In the genomic region with DNA sequence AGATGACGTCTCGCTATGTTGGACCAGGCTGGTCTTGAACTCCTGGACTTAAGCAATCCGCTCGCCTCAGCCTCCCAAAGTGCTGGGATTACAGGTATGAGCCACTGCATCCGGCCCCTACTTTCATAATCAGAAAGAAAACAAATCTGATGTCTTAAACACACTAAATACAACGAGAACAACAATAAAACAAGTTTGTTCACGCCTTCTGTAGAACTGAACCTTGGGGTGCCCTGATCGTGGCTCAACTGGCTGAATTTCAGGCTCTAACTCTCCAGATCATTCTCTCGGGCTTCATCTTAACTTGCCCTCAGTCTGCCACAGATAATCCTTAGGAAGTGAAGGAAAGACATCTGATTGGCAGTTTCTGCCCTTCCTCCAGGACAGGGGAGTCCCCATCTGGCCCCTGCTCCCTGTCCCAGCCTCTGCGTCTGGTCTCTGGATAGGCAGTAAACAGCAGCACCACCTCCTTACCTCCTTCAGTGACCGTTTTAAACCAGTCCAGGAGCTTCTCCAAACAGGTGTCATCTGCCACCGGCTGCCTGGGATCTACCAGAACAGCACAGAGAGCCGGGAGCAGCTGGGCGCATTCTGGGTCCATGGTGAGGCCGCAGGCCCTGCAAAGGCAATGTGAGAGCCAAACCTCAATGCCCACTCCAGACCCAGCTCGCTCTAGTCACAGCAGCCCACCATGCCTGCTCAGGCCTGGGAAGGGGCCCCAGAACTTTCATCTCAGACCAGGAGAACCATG, we compare ENCODE assay signal across 8 cellular contexts. TPM values are rescaled to one million over a fixed set of nuclear protein-coding genes. Genes with fewer than 3 reads are reported as not detected.
DNase-seq lines count a peak whose midpoint lies in the region; ATAC-seq, FAIRE-seq and TF ChIP-seq lines count a peak whose summit lies in the region.

No MANE protein-coding gene starts in this region.

- no peak overlapping the region for H2AFZ ChIP-seq in GM12878 (ENCODE audit: control insufficient read depth, low read depth, low read length)

- 84% methylated on average over 15 of the region's 16 CpGs for WGBS in A549 (ENCODE audit: missing lambda C conversion rate)
- 63% methylated on average over 16 of the region's 16 CpGs for WGBS in GM12878 (ENCODE audit: insufficient coverage, insufficient replicate concordance, low lambda C conversion rate, missing lambda C conversion rate)
- 86 to 88% methylated on average over 13 to 15 of the region's 16 CpGs for WGBS in mesodermal cell (ENCODE audit: insufficient coverage in 2 of 2), 2 experiments

- TSS peak; percentile 57 for BruUV-seq in GM12878 (replicated peaks; lab: Mats Ljungman, UMichigan)

- H3K27ac ChIP-seq in A549, result peak overlapping the region; percentile 97 to 100
- H3K27ac ChIP-seq in HL-60 (replicated peaks), result peak overlapping the region; percentile 100
- H3K27ac ChIP-seq in GM12878 (ENCODE audit: control insufficient read depth, insufficient read depth), result peak overlapping the region; percentile 99
- no peak overlapping the region for H3K27ac ChIP-seq in mesodermal cell (ENCODE audit: low read depth, low read length, severe bottlenecking)

- intact Hi-C loops in GM12878 (cut with micrococcal nuclease; ENCODE audit: unreplicated experiment), result no loop called here

- no peak for TF ChIP-seq RAD21 in A549 (conservative IDR thresholded peaks at IDR 0.05 in 1 of 2, IDR thresholded peaks at IDR 0.05 in 1 of 2)
- TF ChIP-seq RAD21 in GM12878 (IDR thresholded peaks at IDR 0.05; ENCODE audit: insufficient read depth, low read depth, low read length), result no peak

- H3K4me3 ChIP-seq in A549 (peak overlapping the region; percentile 64), HL-60 (replicated peaks; ENCODE audit: insufficient read depth, low read length) (peak overlapping the region; percentile 75), GM12878 (peak overlapping the region; percentile 96), mesodermal cell (ENCODE audit: extremely low read depth, insufficient read depth, low read length, poor library complexity, severe bottlenecking) (peak overlapping the region; percentile 73)

- RAD21 ChIA-PET in GM12878 (lab: Charles Lee; ENCODE audit: unreplicated experiment), result interaction anchor here (1.3 kb wide), 1 partner anchor 10 kb away, joined by 3 read pairs; no protein-coding TSS in a partner anchor

- POLR2A ChIA-PET in A549 (lab: Yijun Ruan, JAX) (no interaction called here), GM12878 (lab: Charles Lee) (interaction anchor here (0.6 to 1.2 kb wide), 4 partner anchors 24 to 245 kb away, joined by 3 to 4 read pairs (median 4); no protein-coding TSS in a partner anchor)

- H3K4me2 ChIP-seq in A549, result peak overlapping the region; percentile 100
- peak overlapping the region; percentile 94 for H3K4me2 ChIP-seq in GM12878 (ENCODE audit: control insufficient read depth, insufficient read depth)

- no peaks in the 10 kb centered on the region for H4K20me1 ChIP-seq in GM12878 (ENCODE audit: control insufficient read depth, insufficient read depth)

- H3K27me3 ChIP-seq in HL-60 (ENCODE audit: insufficient read depth, poor library complexity, severe bottlenecking) (no peaks in the 10 kb centered on the region), GM12878 (replicated peaks in 1 of 2; ENCODE audit: control insufficient read depth in 2 of 2, insufficient read depth in 2 of 2, low read length in 1 of 2) (no peaks in the 10 kb centered on the region)

- peak overlapping the region; percentile 98 for H3K9ac ChIP-seq in GM12878 (ENCODE audit: control insufficient read depth, insufficient read depth, low read length)

- ATAC-seq in A549 (no peak), GM12878 (no peak), GM19463 (IDR thresholded peaks at IDR 0.05; ENCODE audit: unreplicated experiment) (no peak), GM21786 (IDR thresholded peaks at IDR 0.05; ENCODE audit: unreplicated experiment) (no peak)

- H3K4me1 ChIP-seq in A549 (peaks cover 25% of the 10 kb centered on the region), GM12878 (ENCODE audit: control insufficient read depth, insufficient read depth, low read length) (peaks cover 11% of the 10 kb centered on the region), mesodermal cell (ENCODE audit: control insufficient read depth, insufficient read depth, low read length, poor library complexity, severe bottlenecking) (peaks cover 15% of the 10 kb centered on the region)

- H3K9me3 ChIP-seq in A549 (no peaks in the 10 kb centered on the region), GM12878 (replicated peaks; ENCODE audit: control insufficient read depth, insufficient read depth, low read length) (no peaks in the 10 kb centered on the region), mesodermal cell (ENCODE audit: control insufficient read depth, low read length) (peaks cover 4% of the 10 kb centered on the region)

- CTCF ChIA-PET in A549 (lab: Yijun Ruan, JAX) (interaction anchor here (0.6 to 1.3 kb wide), 6 partner anchors 9 to 127 kb away, joined by 3 to 5 read pairs (median 3); no protein-coding TSS in a partner anchor), GM12878 (lab: Yijun Ruan, JAX) (interaction anchor here (0.7 to 1.2 kb wide), 2 partner anchors 13 to 89 kb away, joined by 3 to 4 read pairs; no protein-coding TSS in a partner anchor)

- TF ChIP-seq CTCF in A549 (IDR thresholded peaks at IDR 0.05), result no peak
- TF ChIP-seq CTCF in HL-60 (IDR thresholded peaks at IDR 0.05; ENCODE audit: insufficient read depth, low read length), result no peak
- no peak for TF ChIP-seq CTCF in GM12878 (IDR thresholded peaks at IDR 0.05 in 2 of 3, conservative IDR thresholded peaks at IDR 0.05 in 1 of 3; ENCODE audit: control insufficient read depth in 2 of 3, extremely low read depth in 1 of 3, insufficient read depth in 1 of 3, low read depth in 3 of 3, low read length in 3 of 3)

- SMC1A ChIA-PET in GM12878 (lab: Charles Lee; ENCODE audit: uncharacterized antibody, unreplicated experiment), result interaction anchor here (0.7 to 0.9 kb wide), 2 partner anchors 31 to 46 kb away, joined by 3 read pairs; no protein-coding TSS in a partner anchor

- TF ChIP-seq EP300 in A549 (IDR thresholded peaks at IDR 0.05), result no peak
- TF ChIP-seq EP300 in GM12878 (IDR thresholded peaks at IDR 0.05; ENCODE audit: borderline replicate concordance in 1 of 2, control insufficient read depth in 1 of 2, low read depth in 2 of 2, low read length in 2 of 2), result no peak

- H3K36me3 ChIP-seq in GM12878 (ENCODE audit: control insufficient read depth in 2 of 2, insufficient read depth in 2 of 2, low read length in 1 of 2) (no peaks in the 10 kb centered on the region; a peak in 1 of 4 replicates), mesodermal cell (ENCODE audit: control insufficient read depth, insufficient read depth, low read length) (peaks cover 20% of the 10 kb centered on the region)

- in situ Hi-C loops in GM12878 (cut with MboI), result no loop called here

- no peak for FAIRE-seq in A549 (lab: Jason Lieb, UNC)
- FAIRE-seq in GM12878 (lab: Jason Lieb, UNC), result no peak
- FAIRE-seq in GM19239 (lab: Jason Lieb, UNC), result no peak

- peaks cover 18% of the 10 kb centered on the region for H3K79me2 ChIP-seq in GM12878 (ENCODE audit: control insufficient read depth, insufficient read depth, low read length)

- no peak for DNase-seq in A549 (ENCODE audit: low read depth in 1 of 2, low spot score in 1 of 2)
- DNase-seq in HL-60 (ENCODE audit: low read depth in 1 of 2, low spot score in 1 of 2), result no peak
- DNase-seq in GM12878 (ENCODE audit: low read depth, low spot score), result no peak
- DNase-seq in GM19239 (ENCODE audit: insufficient read length, low spot score), result no peak
- no peak for DNase-seq in kidney tubule cell (ENCODE audit: low spot score)

- TF ChIP-seq POLR2A in A549 (IDR thresholded peaks at IDR 0.05; ENCODE audit: low read length), result no peak
- TF ChIP-seq POLR2A in GM12878 (IDR thresholded peaks at IDR 0.05; ENCODE audit: low read depth, low read length), result no peak

RNA-seq across cellular contexts. Expression of gene BRAT1, which starts 1.3 kb away (rescaled TPM):
- polyA plus RNA-seq in A549 (2011; rRNA removed), result 11.9 and 13.3 TPM in 2 replicates
- 35.3 and 50.2 TPM in 2 replicates for polyA plus RNA-seq in A549 (2012; cell fraction: cytosol; rRNA removed)
- 140 and 205 TPM in 2 replicates for polyA plus RNA-seq in A549 (2012; cell fraction: nucleus; rRNA removed)
- 22.6 to 25.6 TPM (median 24.4 TPM) in 3 replicates for polyA plus RNA-seq in A549 (2017; fragmentation: RNase III; extraction: RNeasy Plus Mini Kit Qiagen cat#74134 plus additional on column Dnase treatment)
- 12.4 and 13.3 TPM in 2 replicates for polyA minus RNA-seq in A549 (2011; rRNA and poly(A)+ RNA removed)
- 26.3 and 30.6 TPM in 2 replicates for total RNA-seq in GM12878 (2013; cell fraction: nucleolus; rRNA removed)
- total RNA-seq in GM12878 (2014; rRNA removed), result 27.2 and 35.2 TPM in 2 replicates
- 4.1 and 5.2 TPM in 2 replicates for total RNA-seq in GM12878 (2014; rRNA removed; fragmentation: Illumina TruSeq; extraction: Trizol)
- 31.0 and 32.8 TPM in 2 replicates for total RNA-seq in GM12878 (2021)
- polyA plus RNA-seq in GM12878 (2011; ENCODE audit: low read depth), result 4.9 TPM
- polyA plus RNA-seq in GM12878 (2011; rRNA removed), result 2.9 and 8.1 TPM in 2 replicates
- polyA plus RNA-seq in GM12878 (2011; cell fraction: cytosol; rRNA removed), result 13.5 and 22.0 TPM in 2 replicates
- polyA plus RNA-seq in GM12878 (2011; cell fraction: nucleus; rRNA removed), result 101 and 131 TPM in 2 replicates
- polyA plus RNA-seq in GM12878 (2012), result 16.8 and 17.2 TPM in 2 replicates
- 0.76 and 3.3 TPM in 2 replicates for polyA plus RNA-seq in GM12878 (2014; fragmentation: Illumina TruSeq; extraction: Trizol)
- under 1 TPM; 0.13 to 0.68 TPM for polyA plus RNA-seq in GM12878 (2014; fragmentation: Nextera tagmentation; extraction: Ambion mirVana)
- 23.8 and 32.6 TPM in 2 replicates for polyA plus RNA-seq in GM12878 (2014; rRNA removed)
- polyA plus RNA-seq in GM12878 (2016; fragmentation: Nextera tagmentation; extraction: Ambion mirVana), result 10 to 100 TPM; 43.6 to 53.3 TPM
- polyA minus RNA-seq in GM12878 (2011; rRNA and poly(A)+ RNA removed), result 3.9 and 12.8 TPM in 2 replicates
- polyA minus RNA-seq in GM12878 (2011; cell fraction: cytosol; rRNA and poly(A)+ RNA removed), result 9.5 and 9.9 TPM in 2 replicates
- polyA minus RNA-seq in GM12878 (2011; cell fraction: nucleus; rRNA and poly(A)+ RNA removed), result 10.8 and 17.3 TPM in 2 replicates
- 30.2 TPM for polyA plus RNA-seq in mesodermal cell (2013, experiment 1 of 2)
- 23.1 TPM for polyA plus RNA-seq in mesodermal cell (2013, experiment 2 of 2)

RNA-seq across cellular contexts. Expression of gene IQCE, which starts 4.8 kb away (rescaled TPM):
- polyA plus RNA-seq in A549 (2011; rRNA removed) (10.1 and 10.6 TPM in 2 replicates), A549 (2017; fragmentation: RNase III; extraction: RNeasy Plus Mini Kit Qiagen cat#74134 plus additional on column Dnase treatment) (11.3 to 13.0 TPM (median 12.8 TPM) in 3 replicates), GM12878 (2011; rRNA removed) (2.8 and 3.7 TPM in 2 replicates), GM12878 (2014; fragmentation: Illumina TruSeq; extraction: Trizol) (3.0 and 3.1 TPM in 2 replicates), GM12878 (2014; fragmentation: Nextera tagmentation; extraction: Ambion mirVana) (under 1 TPM; 0.37 to 0.45 TPM), GM12878 (2014; rRNA removed) (5.6 and 6.1 TPM in 2 replicates), GM12878 (2016; fragmentation: Nextera tagmentation; extraction: Ambion mirVana) (1 to 10 TPM; 5.8 to 5.9 TPM)
- 8.9 and 9.3 TPM in 2 replicates for polyA plus RNA-seq in A549 (2012; cell fraction: cytosol; rRNA removed)
- 16.7 and 18.2 TPM in 2 replicates for polyA plus RNA-seq in A549 (2012; cell fraction: nucleus; rRNA removed)
- 10.6 and 13.3 TPM in 2 replicates for polyA minus RNA-seq in A549 (2011; rRNA and poly(A)+ RNA removed)
- 15.3 and 19.5 TPM in 2 replicates for total RNA-seq in GM12878 (2013; cell fraction: nucleolus; rRNA removed)
- total RNA-seq in GM12878 (2014; rRNA removed) (3.7 and 4.3 TPM in 2 replicates), GM12878 (2014; rRNA removed; fragmentation: Illumina TruSeq; extraction: Trizol) (2.3 and 2.5 TPM in 2 replicates), GM12878 (2021) (7.9 and 8.1 TPM in 2 replicates)
- polyA plus RNA-seq in GM12878 (2011; ENCODE audit: low read depth), result 0.75 TPM
- polyA plus RNA-seq in GM12878 (2011; cell fraction: cytosol; rRNA removed), result 2.9 and 3.7 TPM in 2 replicates
- 13.7 and 15.4 TPM in 2 replicates for polyA plus RNA-seq in GM12878 (2011; cell fraction: nucleus; rRNA removed)
- 2.0 and 2.6 TPM in 2 replicates for polyA plus RNA-seq in GM12878 (2012)
- 2.5 and 4.9 TPM in 2 replicates for polyA minus RNA-seq in GM12878 (2011; rRNA and poly(A)+ RNA removed)
- polyA minus RNA-seq in GM12878 (2011; cell fraction: cytosol; rRNA and poly(A)+ RNA removed), result 1.1 and 3.7 TPM in 2 replicates
- polyA minus RNA-seq in GM12878 (2011; cell fraction: nucleus; rRNA and poly(A)+ RNA removed), result 3.4 and 6.5 TPM in 2 replicates
- 9.3 TPM for polyA plus RNA-seq in mesodermal cell (2013, experiment 1 of 2)
- polyA plus RNA-seq in mesodermal cell (2013, experiment 2 of 2), result 9.6 TPM

RNA-seq across cellular contexts. Expression of gene LFNG, which starts 34.4 kb away (rescaled TPM):
- polyA plus RNA-seq in A549 (2011; rRNA removed), result 2.3 and 2.9 TPM in 2 replicates
- polyA plus RNA-seq in A549 (2012; cell fraction: cytosol; rRNA removed), result 4.7 and 6.4 TPM in 2 replicates
- polyA plus RNA-seq in A549 (2012; cell fraction: nucleus; rRNA removed), result 10.0 and 15.6 TPM in 2 replicates
- polyA plus RNA-seq in A549 (2017; fragmentation: RNase III; extraction: RNeasy Plus Mini Kit Qiagen cat#74134 plus additional on column Dnase treatment), result 5.8 to 7.3 TPM (median 6.3 TPM) in 3 replicates
- 2.7 and 3.0 TPM in 2 replicates for polyA minus RNA-seq in A549 (2011; rRNA and poly(A)+ RNA removed)
- total RNA-seq in GM12878 (2013; cell fraction: nucleolus; rRNA removed), result 6.2 and 7.0 TPM in 2 replicates
- total RNA-seq in GM12878 (2014; rRNA removed), result 0.11 and 0.68 TPM in 2 replicates
- total RNA-seq in GM12878 (2014; rRNA removed; fragmentation: Illumina TruSeq; extraction: Trizol), result 0.22 and 0.23 TPM in 2 replicates
- total RNA-seq in GM12878 (2021), result 0.62 and 0.80 TPM in 2 replicates
- not detected for polyA plus RNA-seq in GM12878 (2011; ENCODE audit: low read depth)
- polyA plus RNA-seq in GM12878 (2011; rRNA removed), result 0.33 and 0.43 TPM in 2 replicates
- polyA plus RNA-seq in GM12878 (2011; cell fraction: cytosol; rRNA removed), result 0.48 and 0.51 TPM in 2 replicates
- 1.6 and 1.7 TPM in 2 replicates for polyA plus RNA-seq in GM12878 (2011; cell fraction: nucleus; rRNA removed)
- polyA plus RNA-seq in GM12878 (2012), result 0.15 and 0.35 TPM in 2 replicates
- 0.15 TPM in 1 of 2 replicates, not detected in the other for polyA plus RNA-seq in GM12878 (2014; fragmentation: Illumina TruSeq; extraction: Trizol)
- polyA plus RNA-seq in GM12878 (2014; fragmentation: Nextera tagmentation; extraction: Ambion mirVana), result under 1 TPM; 0.09 to 0.18 TPM
- 0.68 and 0.81 TPM in 2 replicates for polyA plus RNA-seq in GM12878 (2014; rRNA removed)
- not detected for polyA plus RNA-seq in GM12878 (2016; fragmentation: Nextera tagmentation; extraction: Ambion mirVana)
- polyA minus RNA-seq in GM12878 (2011; rRNA and poly(A)+ RNA removed), result 0.15 and 0.26 TPM in 2 replicates
- not detected in 2 replicates for polyA minus RNA-seq in GM12878 (2011; cell fraction: cytosol; rRNA and poly(A)+ RNA removed)
- 0.73 and 2.0 TPM in 2 replicates for polyA minus RNA-seq in GM12878 (2011; cell fraction: nucleus; rRNA and poly(A)+ RNA removed)
- 20.5 TPM for polyA plus RNA-seq in mesodermal cell (2013, experiment 1 of 2)
- polyA plus RNA-seq in mesodermal cell (2013, experiment 2 of 2), result 13.8 TPM
